Comparison of ENCODE assay signal across 32 cellular contexts in genomic region chr7:151800861-151801260, GRCh38.
"Had no signal": no experiment of that assay in that cellular context is flagged by ENCODE, and none has a peak within 500 bp of the region (broad histone marks: within the 10 kb centered on the region; RNA-seq: fewer than 3 reads in every experiment).

No MANE protein-coding gene starts in this region.

- ATAC-seq: activated CD8-positive, alpha-beta memory T cell treated with anti-CD3 and anti-CD28 coated beads, Interleukin-2, amount 10 ng/mL, durations not matched to agents 7 days and 5 days; Panc1; T-cell had no signal

- H3K27me3 Mint-ChIP-seq: activated CD4-positive, alpha-beta memory T cell treated with anti-CD3 and anti-CD28 coated beads, Interleukin-2, amount 10 ng/mL, durations not matched to agents 7 days and 5 days; activated naive CD4-positive, alpha-beta T cell treated with anti-CD3 and anti-CD28 coated beads, Interleukin-2, amount 50 U/mL, for 24 hours; activated naive CD8-positive, alpha-beta T cell treated with anti-CD3 and anti-CD28 coated beads, Interleukin-2, amount 10 ng/mL, durations not matched to agents 7 days and 5 days; T-cell had no signal

- DNase-seq: activated CD4-positive, alpha-beta memory T cell treated with anti-CD3 and anti-CD28 coated beads, Interleukin-2, amount 10 ng/mL, durations not matched to agents 7 days and 5 days; activated CD4-positive, alpha-beta T cell treated with anti-CD3 and anti-CD28 coated beads for 1 hour; activated CD4-positive, alpha-beta T cell treated with anti-CD3 and anti-CD28 coated beads for 48 hours; activated CD4-positive, CD25-positive, alpha-beta regulatory T cell; activated CD8-positive, alpha-beta memory T cell treated with anti-CD3 and anti-CD28 coated beads for 24 hours; activated CD8-positive, alpha-beta memory T cell treated with anti-CD3 and anti-CD28 coated beads, Interleukin-2, amount 10 ng/mL, durations not matched to agents 7 days and 5 days; activated CD8-positive, alpha-beta memory T cell treated with anti-CD3 and anti-CD28 coated beads, Interleukin-2, amount 50 U/mL, for 48 hours; activated effector memory CD4-positive, alpha-beta T cell treated with anti-CD3 and anti-CD28 coated beads, Interleukin-2, amount 50 U/mL, for 16 hours; activated naive CD4-positive, alpha-beta T cell treated with Interleukin-2 at 50 U/mL for 16 hours; activated naive CD8-positive, alpha-beta T cell treated with anti-CD3 and anti-CD28 coated beads, Interleukin-2, amount 10 ng/mL, durations not matched to agents 7 days and 5 days; activated T-cell treated with anti-CD3 and anti-CD28 coated beads, Interleukin-2, amount 50 U/mL, for 48 hours; amygdala; MM.1S; MV-4-11; NCI-H1092; NCI-H1436 treated with DMSO at 0.1 percent for 48 hours; NCI-H1694 treated with DMSO at 0.1 percent for 48 hours; NCI-H2029; NCI-H345; NCI-H524 treated with DMSO at 0.1 percent for 48 hours; SHP77 treated with DMSO at 0.1 percent for 48 hours; SK-N-SH; T-cell; T-helper 2 cell; T-helper 9 cell; WERI-Rb-1 had no signal

- H3K9me3 Mint-ChIP-seq: activated CD4-positive, alpha-beta memory T cell treated with anti-CD3 and anti-CD28 coated beads, Interleukin-2, amount 10 ng/mL, durations not matched to agents 7 days and 5 days; activated naive CD4-positive, alpha-beta T cell treated with anti-CD3 and anti-CD28 coated beads, Interleukin-2, amount 50 U/mL, for 24 hours; activated naive CD8-positive, alpha-beta T cell treated with anti-CD3 and anti-CD28 coated beads, Interleukin-2, amount 10 ng/mL, durations not matched to agents 7 days and 5 days; T-cell had no signal

- H3K36me3 Mint-ChIP-seq: activated CD8-positive, alpha-beta memory T cell treated with anti-CD3 and anti-CD28 coated beads, Interleukin-2, amount 10 ng/mL, durations not matched to agents 7 days and 5 days; activated naive CD4-positive, alpha-beta T cell treated with anti-CD3 and anti-CD28 coated beads, Interleukin-2, amount 50 U/mL, for 24 hours; activated naive CD8-positive, alpha-beta T cell treated with anti-CD3 and anti-CD28 coated beads, Interleukin-2, amount 10 ng/mL, durations not matched to agents 7 days and 5 days had no signal

- H3K27me3 ChIP-seq: ascending aorta, cardiac muscle cell had no signal

- H3K36me3 ChIP-seq: ascending aorta, cardiac muscle cell, SJSA1, WERI-Rb-1 had no signal

- H3K27ac ChIP-seq: ascending aorta, cardiac muscle cell, KMS-11, SJSA1, WERI-Rb-1 had no signal

- H3K4me3 Mint-ChIP-seq: activated CD4-positive, alpha-beta memory T cell treated with anti-CD3 and anti-CD28 coated beads, Interleukin-2, amount 10 ng/mL, durations not matched to agents 7 days and 5 days; activated CD8-positive, alpha-beta memory T cell treated with anti-CD3 and anti-CD28 coated beads, Interleukin-2, amount 10 ng/mL, durations not matched to agents 7 days and 5 days; activated naive CD4-positive, alpha-beta T cell treated with anti-CD3 and anti-CD28 coated beads, Interleukin-2, amount 50 U/mL, for 24 hours; activated naive CD8-positive, alpha-beta T cell treated with anti-CD3 and anti-CD28 coated beads, Interleukin-2, amount 10 ng/mL, durations not matched to agents 7 days and 5 days; T-cell had no signal

- H3K27ac Mint-ChIP-seq: activated CD4-positive, alpha-beta memory T cell treated with anti-CD3 and anti-CD28 coated beads, Interleukin-2, amount 10 ng/mL, durations not matched to agents 7 days and 5 days; activated CD8-positive, alpha-beta memory T cell treated with anti-CD3 and anti-CD28 coated beads, Interleukin-2, amount 10 ng/mL, durations not matched to agents 7 days and 5 days; activated naive CD4-positive, alpha-beta T cell treated with anti-CD3 and anti-CD28 coated beads, Interleukin-2, amount 50 U/mL, for 24 hours; activated naive CD8-positive, alpha-beta T cell treated with anti-CD3 and anti-CD28 coated beads, Interleukin-2, amount 10 ng/mL, durations not matched to agents 7 days and 5 days; T-cell had no signal

- H3K4me1 Mint-ChIP-seq: activated naive CD8-positive, alpha-beta T cell treated with anti-CD3 and anti-CD28 coated beads, Interleukin-2, amount 10 ng/mL, durations not matched to agents 7 days and 5 days had no signal

- H3K4me1 ChIP-seq: ascending aorta had no signal

- H3K4me3 ChIP-seq: ascending aorta, cardiac muscle cell, SJSA1 had no signal

- H3K9me3 ChIP-seq: ascending aorta, SJSA1, SK-N-SH had no signal
